In the genomic region with DNA sequence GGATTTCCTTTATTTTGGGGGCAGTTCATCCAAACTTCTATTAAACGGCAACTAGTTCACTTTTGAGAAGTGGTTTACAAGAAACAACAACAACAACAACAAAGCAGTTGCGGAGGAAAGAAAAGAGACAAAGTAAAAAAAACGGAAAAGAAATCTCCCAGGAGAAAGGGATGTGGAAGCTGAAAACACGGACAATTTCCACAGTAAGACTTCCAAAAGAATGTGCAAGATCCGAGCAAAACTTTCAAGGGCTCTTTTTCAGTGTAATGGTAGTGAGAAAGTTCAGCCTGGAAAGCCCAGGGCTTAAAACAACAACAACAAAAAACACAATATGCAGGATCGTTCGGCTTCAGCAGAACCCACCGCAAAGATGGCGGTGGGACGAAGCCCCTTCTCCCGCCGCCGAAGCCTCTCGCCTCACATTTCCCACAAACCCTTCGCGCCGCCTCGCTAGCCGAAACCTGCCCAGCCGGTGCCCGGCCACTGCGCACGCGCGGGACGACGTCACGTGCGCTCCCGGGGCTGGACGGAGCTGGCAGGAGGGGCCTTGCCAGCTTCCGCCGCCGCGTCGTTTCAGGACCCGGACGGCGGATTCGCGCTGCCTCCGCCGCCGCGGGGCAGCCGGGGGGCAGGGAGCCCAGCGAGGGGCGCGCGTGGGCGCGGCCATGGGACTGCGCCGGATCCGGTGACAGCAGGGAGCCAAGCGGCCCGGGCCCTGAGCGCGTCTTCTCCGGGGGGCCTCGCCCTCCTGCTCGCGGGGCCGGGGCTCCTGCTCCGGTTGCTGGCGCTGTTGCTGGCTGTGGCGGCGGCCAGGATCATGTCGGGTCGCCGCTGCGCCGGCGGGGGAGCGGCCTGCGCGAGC, we compare ENCODE assay signal across 8 cellular contexts. TPM values are rescaled to one million over a fixed set of nuclear protein-coding genes. Genes with fewer than 3 reads are reported as not detected.
DNase-seq lines count a peak whose midpoint lies in the region; ATAC-seq and TF ChIP-seq lines count a peak whose summit lies in the region.

A gene (plus strand): TSS at position 553 of the 862 bp plus-strand sequence. CDS start 265 bp downstream, at position 818.

- peak within 1 kb of the TSS; percentile 97 for H3K9ac ChIP-seq in SK-N-MC (ENCODE audit: insufficient read length)

- H3K4me3 ChIP-seq in HFF-Myc (replicated peaks; ENCODE audit: low read depth, low read length) (peak within 1 kb of the TSS; percentile 93), SK-N-MC (peak within 1 kb of the TSS; percentile 88), gastroesophageal sphincter (peak within 1 kb of the TSS; percentile 95 to 97), neutrophil (ENCODE audit: low read depth in 1 of 2, low read length in 1 of 2) (peak within 1 kb of the TSS; percentile 71 to 97)

- 0% methylated on average over 5 to 7 of the region's 77 CpGs for WGBS in gastroesophageal sphincter (ENCODE audit: low coverage in 1 of 2), 2 donors

- peak within 1 kb of the TSS; percentile 97 for H3K27ac Mint-ChIP-seq in activated naive CD4-positive, alpha-beta T cell treated with anti-CD3 and anti-CD28 coated beads, Interleukin-2, amount 10 ng/mL, durations not matched to agents 7 days and 5 days

- TF ChIP-seq EP300 in gastroesophageal sphincter (IDR thresholded peaks at IDR 0.05) = no peak

- peaks cover 0 to 58% (median 11%) of the 10 kb centered on the region in 3 donors for H3K4me1 ChIP-seq in gastroesophageal sphincter
- peaks cover 42 to 45% of the 10 kb centered on the region in 2 experiments for H3K4me1 ChIP-seq in neutrophil (ENCODE audit: control insufficient read depth in 1 of 2, insufficient read depth in 1 of 2, low read depth in 1 of 2, low read length in 1 of 2)

- CTCF ChIA-PET in activated naive CD4-positive, alpha-beta T cell treated with anti-CD3 and anti-CD28 coated beads, Interleukin-2, amount 10 ng/mL, durations not matched to agents 7 days and 5 days (lab: Charles Lee) = interaction anchor here (1.4 to 1.5 kb wide), 2 partner anchors 39 to 109 kb away, joined by 3 to 5 read pairs; no protein-coding TSS in a partner anchor

- DNase-seq in GM04504 (ENCODE audit: low read depth) (peak; percentile 81), HFF-Myc (ENCODE audit: extremely low read depth, low read depth) (peak; percentile 75), NAMALWA (ENCODE audit: low spot score) (peak; percentile 96), SK-N-MC (ENCODE audit: low read depth, low spot score) (peak; percentile 16)
- DNase-seq in activated naive CD4-positive, alpha-beta T cell treated with anti-CD3 and anti-CD28 coated beads, Interleukin-2, amount 10 ng/mL, durations not matched to agents 7 days and 5 days = peak; percentile 93

- peaks cover 37% of the 10 kb centered on the region for H3K36me3 Mint-ChIP-seq in activated naive CD4-positive, alpha-beta T cell treated with anti-CD3 and anti-CD28 coated beads, Interleukin-2, amount 10 ng/mL, durations not matched to agents 7 days and 5 days

- no peaks in the 10 kb centered on the region for H3K27me3 Mint-ChIP-seq in activated naive CD4-positive, alpha-beta T cell treated with anti-CD3 and anti-CD28 coated beads, Interleukin-2, amount 10 ng/mL, durations not matched to agents 7 days and 5 days

- peak; percentile 96 for ATAC-seq in gastroesophageal sphincter

- H3K36me3 ChIP-seq in SK-N-MC (ENCODE audit: insufficient read depth, low read length) = peaks cover 4% of the 10 kb centered on the region; the same call in 1 of the 2 replicates
- peaks cover 0 to 3% of the 10 kb centered on the region in 2 donors for H3K36me3 ChIP-seq in gastroesophageal sphincter
- no peaks in the 10 kb centered on the region for H3K36me3 ChIP-seq in neutrophil

- TF ChIP-seq CTCF in HFF-Myc (IDR thresholded peaks at IDR 0.05; ENCODE audit: low read depth, low read length, missing control alignments) = no peak
- TF ChIP-seq CTCF in gastroesophageal sphincter (IDR thresholded peaks at IDR 0.05) = peak in 2 of 4 experiments; percentile 16 to 23
- TF ChIP-seq CTCF in neutrophil (IDR thresholded peaks at IDR 0.05) = peak; percentile 31
- TF ChIP-seq CTCF in subcutaneous adipose tissue (IDR thresholded peaks at IDR 0.05; ENCODE audit: low read depth) = no peak

- H3K9me3 ChIP-seq in SK-N-MC (ENCODE audit: low read depth, low read length) = no peaks in the 10 kb centered on the region
- H3K9me3 ChIP-seq in gastroesophageal sphincter = no peaks in the 10 kb centered on the region
- H3K9me3 ChIP-seq in neutrophil = no peaks in the 10 kb centered on the region

- H3K4me1 Mint-ChIP-seq in activated naive CD4-positive, alpha-beta T cell treated with anti-CD3 and anti-CD28 coated beads, Interleukin-2, amount 10 ng/mL, durations not matched to agents 7 days and 5 days = peaks cover 55% of the 10 kb centered on the region

- peak within 1 kb of the TSS; percentile 90 for H3K27ac ChIP-seq in SK-N-MC
- peak within 1 kb of the TSS; percentile 97 to 98 (median 98) for H3K27ac ChIP-seq in gastroesophageal sphincter
- peak within 1 kb of the TSS; percentile 95 for H3K27ac ChIP-seq in neutrophil

- peak within 1 kb of the TSS; percentile 87 for H3K4me3 Mint-ChIP-seq in activated naive CD4-positive, alpha-beta T cell treated with anti-CD3 and anti-CD28 coated beads, Interleukin-2, amount 10 ng/mL, durations not matched to agents 7 days and 5 days

- TF ChIP-seq POLR2A in gastroesophageal sphincter (IDR thresholded peaks at IDR 0.05) = peak; percentile 93 to 94

- no peaks in the 10 kb centered on the region for H3K27me3 ChIP-seq in gastroesophageal sphincter
- H3K27me3 ChIP-seq in neutrophil = peaks cover 10% of the 10 kb centered on the region

- no peaks in the 10 kb centered on the region for H3K9me3 Mint-ChIP-seq in activated naive CD4-positive, alpha-beta T cell treated with anti-CD3 and anti-CD28 coated beads, Interleukin-2, amount 10 ng/mL, durations not matched to agents 7 days and 5 days

RNA-seq across cellular contexts. Expression of the gene that starts here (rescaled TPM):
- total RNA-seq in gastroesophageal sphincter (10 to 100 TPM; 40.6 to 49.7 (median 45.6) TPM), subcutaneous adipose tissue (10 to 100 TPM; 42.8 to 48.4 (median 46.2) TPM)

Comparison
In these comparisons a context has a peak if more than half of its experiments do, and no peak if none do; other contexts are left out.
1. Peak in every context shown above with its lines: DNase-seq, ATAC-seq, H3K4me3 ChIP-seq and H3K27ac ChIP-seq.
2. DNase-seq: peak in every context shown above with its lines; median percentile 96 in NAMALWA; 93 in activated naive CD4-positive, alpha-beta T cell treated with anti-CD3 and anti-CD28 coated beads, Interleukin-2, amount 10 ng/mL, durations not matched to agents 7 days and 5 days; 81 in GM04504; 75 in HFF-Myc; 16 in SK-N-MC.